25 cellular contexts compared by ENCODE assay signal in genomic region chr10:5018150-5018549, GRCh38. TPM values are rescaled to one million over a fixed set of nuclear protein-coding genes. Genes with fewer than 3 reads are reported as not detected.
A peak's percentile ranks its signal among the peaks of the same experiment; 100 is the strongest.
DNase-seq lines count a peak whose midpoint lies in the region; ATAC-seq and TF ChIP-seq lines count a peak whose summit lies in the region.
"Had no signal": no experiment of that assay in that cellular context is flagged by ENCODE, and none has a peak within 500 bp of the region (broad histone marks: within the 10 kb centered on the region; RNA-seq: fewer than 3 reads in every experiment).

No MANE protein-coding gene starts in this region.

- H3F3A ChIP-seq in SK-N-SH (replicated peaks; ENCODE audit: insufficient read depth): no peaks in the 10 kb centered on the region

- H3K4me2 ChIP-seq in osteoblast (ENCODE audit: insufficient read depth, low read length) (no peak overlapping the region), SK-N-SH (no peak overlapping the region)

- no peaks in the 10 kb centered on the region for H3K36me3 ChIP-seq in left ventricle myocardium inferior
- H3K36me3 ChIP-seq in esophagus muscularis mucosa: no peaks in the 10 kb centered on the region
- no peaks in the 10 kb centered on the region for H3K36me3 ChIP-seq in osteoblast (ENCODE audit: insufficient read depth, low read length)
- no peaks in the 10 kb centered on the region for H3K36me3 ChIP-seq in SK-N-SH (replicated peaks in 1 of 2; ENCODE audit: control insufficient read depth in 1 of 2, insufficient read depth in 2 of 2, low read length in 1 of 2)
- H3K36me3 ChIP-seq: adrenal gland, brain microvascular endothelial cell, stomach, transverse colon had no signal

- no peak for ATAC-seq in HG03095 (IDR thresholded peaks at IDR 0.05; ENCODE audit: unreplicated experiment)

- H3K27ac ChIP-seq in left ventricle myocardium inferior (replicated peaks): peak overlapping the region; percentile 50
- H3K27ac ChIP-seq in esophagus muscularis mucosa (replicated peaks in 1 of 4): peak overlapping the region; percentile 3 to 58 (median 24)
- no peak overlapping the region for H3K27ac ChIP-seq in osteoblast (ENCODE audit: low read depth, low read length)
- no peak overlapping the region for H3K27ac ChIP-seq in SK-N-SH (ENCODE audit: low read depth in 2 of 2, low read length in 1 of 2)
- H3K27ac ChIP-seq: brain microvascular endothelial cell had no signal

- peak overlapping the region; percentile 14 for H2AFZ ChIP-seq in osteoblast (ENCODE audit: low read length)
- no peak overlapping the region for H2AFZ ChIP-seq in SK-N-SH (ENCODE audit: low read depth)

- H3K4me1 ChIP-seq in left ventricle myocardium inferior (peaks cover 21% of the 10 kb centered on the region), esophagus muscularis mucosa (peaks cover 13 to 25% (median 23%) of the 10 kb centered on the region in 4 donors), osteoblast (ENCODE audit: insufficient read depth, low read length) (peaks cover 8% of the 10 kb centered on the region), SK-N-SH (ENCODE audit: control insufficient read depth in 1 of 2, insufficient read depth in 2 of 2, low read depth in 1 of 2, low read length in 1 of 2) (peaks cover 0 to 8% of the 10 kb centered on the region in 2 experiments; a peak in 1 of 4 replicates)

- no peak for TF ChIP-seq RAD21 in SK-N-SH (IDR thresholded peaks at IDR 0.05; ENCODE audit: low read length)

- WGBS in esophagus muscularis mucosa: 38% methylated on average over 3 of the region's 3 CpGs
- 16% methylated on average over 3 of the region's 3 CpGs for WGBS in SK-N-SH (ENCODE audit: low lambda C conversion rate)

- intact Hi-C loops in left ventricle myocardium inferior (cut with micrococcal nuclease): no loop called here
- intact Hi-C loops in cardiac septum (cut with DNase I): loop anchor here (5.0 kb wide), 2 partner anchors 74 to 269 kb away; partner anchors contain the start of gene AKR1C3
- intact Hi-C loops in esophagus muscularis mucosa (cut with DNase I): loop anchor here (5.0 kb wide), 1 partner anchor 79 kb away; no protein-coding TSS in a partner anchor

- H3K27me3 ChIP-seq in left ventricle myocardium inferior (ENCODE audit: low read depth) (no peaks in the 10 kb centered on the region), esophagus muscularis mucosa (no peaks in the 10 kb centered on the region), osteoblast (ENCODE audit: insufficient read depth, low read length) (no peaks in the 10 kb centered on the region), SK-N-SH (ENCODE audit: insufficient read depth) (no peaks in the 10 kb centered on the region)
- H3K27me3 ChIP-seq: adrenal gland, brain microvascular endothelial cell, stomach, transverse colon had no signal

- CTCF ChIA-PET in SK-N-SH (lab: Yijun Ruan, JAX): no interaction called here

- H3K9me2 ChIP-seq in SK-N-SH: no peaks in the 10 kb centered on the region

- TF ChIP-seq EP300 in esophagus muscularis mucosa (IDR thresholded peaks at IDR 0.05) (no peak), SK-N-SH (IDR thresholded peaks at IDR 0.05; ENCODE audit: borderline replicate concordance in 1 of 2, low read depth in 1 of 2, low read length in 1 of 2) (no peak)

- H3K9ac ChIP-seq in SK-N-SH: no peak overlapping the region

- H4K20me1 ChIP-seq in osteoblast (ENCODE audit: insufficient read depth, low read length) (no peaks in the 10 kb centered on the region), SK-N-SH (ENCODE audit: insufficient read depth) (no peaks in the 10 kb centered on the region)

- TF ChIP-seq POLR2A in esophagus muscularis mucosa (IDR thresholded peaks at IDR 0.05; ENCODE audit: low read depth): no peak

- no peaks in the 10 kb centered on the region for H3K79me2 ChIP-seq in osteoblast (ENCODE audit: insufficient read depth, low read length)
- no peaks in the 10 kb centered on the region for H3K79me2 ChIP-seq in SK-N-SH (ENCODE audit: insufficient read depth)

- H3K9me3 ChIP-seq in left ventricle myocardium inferior (replicated peaks): no peaks in the 10 kb centered on the region
- no peaks in the 10 kb centered on the region for H3K9me3 ChIP-seq in esophagus muscularis mucosa
- no peaks in the 10 kb centered on the region for H3K9me3 ChIP-seq in osteoblast (ENCODE audit: low read depth, low read length)
- no peaks in the 10 kb centered on the region for H3K9me3 ChIP-seq in SK-N-SH
- H3K9me3 ChIP-seq: adrenal gland, stomach, transverse colon had no signal

- POLR2A ChIA-PET in SK-N-SH (lab: Yijun Ruan, JAX): no interaction called here

- TF ChIP-seq CTCF in left ventricle myocardium inferior (IDR thresholded peaks at IDR 0.05; ENCODE audit: borderline replicate concordance) (no peak), esophagus muscularis mucosa (IDR thresholded peaks at IDR 0.05) (no peak), osteoblast (IDR thresholded peaks at IDR 0.05; ENCODE audit: extremely low read depth, low read depth, low read length) (no peak), SK-N-SH (IDR thresholded peaks at IDR 0.05) (no peak)

- DNase-seq in left ventricle myocardium inferior (no peak), cardiac septum (ENCODE audit: low spot score) (no peak), esophagus muscularis mucosa (ENCODE audit: extremely low spot score) (no peak), osteoblast (ENCODE audit: insufficient read length, low spot score, missing footprints) (no peak), SW480 (ENCODE audit: low spot score) (no peak), SK-N-SH (no peak)
- no peak for DNase-seq in activated naive CD4-positive, alpha-beta T cell treated with Interleukin-2 at 50 U/mL for 16 hours
- DNase-seq: activated CD4-positive, alpha-beta memory T cell treated with anti-CD3 and anti-CD28 coated beads, Interleukin-2, amount 10 ng/mL, durations not matched to agents 7 days and 5 days; activated CD8-positive, alpha-beta memory T cell treated with anti-CD3 and anti-CD28 coated beads, Interleukin-2, amount 50 U/mL, for 4 hours; activated naive CD4-positive, alpha-beta T cell; CD4-positive, alpha-beta memory T cell; glutamatergic neuron; NCI-H1436; NCI-H2081; NCI-H226; NCI-H69; posterior cingulate gyrus; stimulated activated CD4-positive, alpha-beta T cell treated with anti-CD3 and anti-CD28 coated beads, Interleukin-12 subunit alpha, Interleukin-12 subunit beta, amount 100 ng/mL, for 4 hours; stimulated activated CD4-positive, alpha-beta T cell treated with anti-CD3 and anti-CD28 coated beads, Interleukin-2, amount 100 ng/mL, for 48 hours had no signal

- no peak overlapping the region for H3K4me3 ChIP-seq in left ventricle myocardium inferior
- no peak overlapping the region for H3K4me3 ChIP-seq in esophagus muscularis mucosa
- no peak overlapping the region for H3K4me3 ChIP-seq in osteoblast (ENCODE audit: insufficient read depth, low read length)
- H3K4me3 ChIP-seq in SK-N-SH (ENCODE audit: low read depth in 2 of 2, low read length in 1 of 2): no peak overlapping the region
- H3K4me3 ChIP-seq: adrenal gland, stomach, transverse colon had no signal

TF ChIP-seq in SK-N-SH, 30 proteins besides CTCF, POLR2A, EP300 and RAD21:
- TF ChIP-seq POLR2AphosphoS5 (IDR thresholded peaks at IDR 0.05; ENCODE audit: low read depth, low read length) (no peak), SIN3A (IDR thresholded peaks at IDR 0.05; ENCODE audit: borderline replicate concordance, low read depth, low read length) (no peak), MEF2A (IDR thresholded peaks at IDR 0.05; ENCODE audit: borderline replicate concordance, low read depth) (no peak), TCF12 (IDR thresholded peaks at IDR 0.05) (no peak), FOXM1 (IDR thresholded peaks at IDR 0.05; ENCODE audit: low read depth) (no peak), SMC3 (IDR thresholded peaks at IDR 0.05; ENCODE audit: low read depth, low read length) (no peak), RXRA (IDR thresholded peaks at IDR 0.05; ENCODE audit: borderline replicate concordance, low read depth) (no peak), TAF1 (IDR thresholded peaks at IDR 0.05; ENCODE audit: borderline replicate concordance, low read depth, low read length) (no peak), FOXJ3 (CRISPR knock-in tag; IDR thresholded peaks at IDR 0.05) (no peak), TEAD4 (IDR thresholded peaks at IDR 0.05; ENCODE audit: borderline replicate concordance, insufficient read depth) (no peak), NRF1 (IDR thresholded peaks at IDR 0.05; ENCODE audit: low read depth, low read length) (no peak)
- TF ChIP-seq, protein P1, sequence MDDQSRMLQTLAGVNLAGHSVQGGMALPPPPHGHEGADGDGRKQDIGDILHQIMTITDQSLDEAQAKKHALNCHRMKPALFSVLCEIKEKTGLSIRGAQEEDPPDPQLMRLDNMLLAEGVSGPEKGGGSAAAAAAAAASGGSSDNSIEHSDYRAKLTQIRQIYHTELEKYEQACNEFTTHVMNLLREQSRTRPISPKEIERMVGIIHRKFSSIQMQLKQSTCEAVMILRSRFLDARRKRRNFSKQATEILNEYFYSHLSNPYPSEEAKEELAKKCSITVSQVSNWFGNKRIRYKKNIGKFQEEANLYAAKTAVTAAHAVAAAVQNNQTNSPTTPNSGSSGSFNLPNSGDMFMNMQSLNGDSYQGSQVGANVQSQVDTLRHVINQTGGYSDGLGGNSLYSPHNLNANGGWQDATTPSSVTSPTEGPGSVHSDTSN (IDR thresholded peaks at IDR 0.05): no peak
- TF ChIP-seq, protein P2, sequence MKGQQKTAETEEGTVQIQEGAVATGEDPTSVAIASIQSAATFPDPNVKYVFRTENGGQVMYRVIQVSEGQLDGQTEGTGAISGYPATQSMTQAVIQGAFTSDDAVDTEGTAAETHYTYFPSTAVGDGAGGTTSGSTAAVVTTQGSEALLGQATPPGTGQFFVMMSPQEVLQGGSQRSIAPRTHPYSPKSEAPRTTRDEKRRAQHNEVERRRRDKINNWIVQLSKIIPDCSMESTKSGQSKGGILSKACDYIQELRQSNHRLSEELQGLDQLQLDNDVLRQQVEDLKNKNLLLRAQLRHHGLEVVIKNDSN (IDR thresholded peaks at IDR 0.05; ENCODE audit: borderline replicate concordance, low read depth): no peak
TF ChIP-seq in SK-N-SH: peak in this region for 0.

RNA-seq across cellular contexts. Expression of gene AKR1C2, which starts 14.5 kb away (rescaled TPM):
- 17.5 TPM for total RNA-seq in left ventricle myocardium inferior
- total RNA-seq in cardiac septum: 8.5 TPM
- 10 to 100 TPM in 1 of 4 donors, 1 to 10 TPM in 3; 7.9 to 12.7 (median 9.6) TPM for total RNA-seq in esophagus muscularis mucosa
- total RNA-seq in osteoblast: 38.6 and 46.0 TPM in 2 replicates
- polyA plus RNA-seq in SK-N-SH (2012; rRNA removed): not detected in 2 replicates
- 0.06 TPM in 1 of 2 replicates, not detected in the other for polyA plus RNA-seq in SK-N-SH (2012; cell fraction: cytosol; rRNA removed)
- polyA plus RNA-seq in SK-N-SH (2012; cell fraction: nucleus; rRNA removed): 0.07 TPM in 1 of 2 replicates, not detected in the other
- total RNA-seq: activated CD4-positive, alpha-beta memory T cell treated with anti-CD3 and anti-CD28 coated beads, Interleukin-2, amount 10 ng/mL, durations not matched to agents 7 days and 5 days; CD4-positive, alpha-beta memory T cell; T-helper 2 cell treated with Interferon-gamma antibody and Interleukin-4, amounts not matched to agents 100 ng/mL and 5 ng/mL, for 36 hours had no signal
- polyA plus RNA-seq: CD4-positive, alpha-beta memory T cell had no signal

RNA-seq across cellular contexts. Expression of gene AKR1C1, which starts 54.9 kb away (rescaled TPM):
- total RNA-seq in left ventricle myocardium inferior (34.1 TPM), cardiac septum (14.2 TPM), esophagus muscularis mucosa (100 to 1,000 TPM in 3 of 4 donors, 10 to 100 TPM in 1; 88.6 to 172 (median 141) TPM), osteoblast (108 and 140 TPM in 2 replicates)
- 1.2 and 1.3 TPM in 2 replicates for polyA plus RNA-seq in SK-N-SH (2012; rRNA removed)
- 0.22 and 0.30 TPM in 2 replicates for polyA plus RNA-seq in SK-N-SH (2012; cell fraction: cytosol; rRNA removed)
- polyA plus RNA-seq in SK-N-SH (2012; cell fraction: nucleus; rRNA removed): 9.8 and 11.9 TPM in 2 replicates

Comparison
In these comparisons a context has a peak if more than half of its experiments do, and no peak if none do; other contexts are left out.
1. H3K27ac ChIP-seq: peak in left ventricle myocardium inferior (single experiment) and esophagus muscularis mucosa (4 of 4); none in osteoblast (single experiment) and SK-N-SH (0 of 2).